8 cellular contexts compared by ENCODE assay signal in genomic region chr6:31203345-31203979, GRCh38. TPM values are rescaled to one million over a fixed set of nuclear protein-coding genes. Genes with fewer than 3 reads are reported as not detected.
A peak's percentile ranks its signal among the peaks of the same experiment; 100 is the strongest.
DNase-seq lines count a peak whose midpoint lies in the region; ATAC-seq and TF ChIP-seq lines count a peak whose summit lies in the region.

No MANE protein-coding gene starts in this region.

- peak overlapping the region in 1 of 2 donors; percentile 29 for H3K27ac ChIP-seq in ovary

- peak; percentile 47 for ATAC-seq in HG03066 (IDR thresholded peaks at IDR 0.05; ENCODE audit: low read depth, unreplicated experiment)

- peak overlapping the region; percentile 40 for H3K4me3 ChIP-seq in ovary

- 7 to 38% (median 11%) methylated on average over 5 of the region's 5 CpGs for WGBS in ovary, 3 donors

- H3K27me3 Mint-ChIP-seq in endothelial cell (ENCODE audit: unreplicated experiment), result peaks cover 2% of the 10 kb centered on the region

- H3K4me3 Mint-ChIP-seq in endothelial cell (ENCODE audit: unreplicated experiment), result no peak overlapping the region

- TF ChIP-seq CTCF in endothelial cell (IDR thresholded peaks at IDR 0.05; ENCODE audit: unreplicated experiment), result no peak
- TF ChIP-seq CTCF in ovary (IDR thresholded peaks at IDR 0.05), result no peak

- DNase-seq in activated T-cell treated with anti-CD3 and anti-CD28 coated beads for 24 hours (ENCODE audit: low read depth) (peak; percentile 61), NCI-H2227 treated with DMSO at 0.1 percent for 48 hours (lab: John Stamatoyannopoulos, UW) (peak; percentile 30), endothelial cell (ENCODE audit: low spot score) (no peak), ovary (no peak), NCI-H1092 (lab: John Stamatoyannopoulos, UW) (no peak)
- DNase-seq in activated T-cell treated with anti-CD3 and anti-CD28 coated beads, Interleukin-2, amount 50 U/mL, for 1 hour, result no peak
- peak; percentile 51 to 56 for DNase-seq in activated CD4-positive, alpha-beta T cell treated with anti-CD3 and anti-CD28 coated beads, Interleukin-2, amount 50 U/mL, for 4 hours

- no peaks in the 10 kb centered on the region for H3K9me3 Mint-ChIP-seq in endothelial cell (ENCODE audit: unreplicated experiment)

- no peaks in the 10 kb centered on the region for H3K9me3 ChIP-seq in ovary

- H3K36me3 ChIP-seq in ovary, result no peaks in the 10 kb centered on the region

- no peak for TF ChIP-seq POLR2A in ovary (IDR thresholded peaks at IDR 0.05)

- H3K4me1 ChIP-seq in ovary (ENCODE audit: insufficient read depth), result peaks cover 3% of the 10 kb centered on the region

- intact Hi-C loops in ovary (cut with DNase I), result loop anchor here in 1 of 4 donors (5.0 kb wide), 1 partner anchor 154 kb away; the partner anchor contains the start of gene HLA-B

- no peak for TF ChIP-seq EP300 in ovary (IDR thresholded peaks at IDR 0.05)

- no peaks in the 10 kb centered on the region for H3K36me3 Mint-ChIP-seq in endothelial cell (ENCODE audit: low read depth, unreplicated experiment)

- H3K27ac Mint-ChIP-seq in endothelial cell (ENCODE audit: unreplicated experiment), result peak overlapping the region; percentile 95

- H3K4me1 Mint-ChIP-seq in endothelial cell (ENCODE audit: unreplicated experiment), result peaks cover 21% of the 10 kb centered on the region

- H3K27me3 ChIP-seq in ovary, result no peaks in the 10 kb centered on the region

RNA-seq across cellular contexts. Expression of gene POU5F1, which starts 33.0 kb away (rescaled TPM):
- total RNA-seq in endothelial cell (ENCODE audit: unreplicated experiment), result 88.7 TPM
- 10 to 100 TPM in 1 of 7 donors, 1 to 10 TPM in 3, under 1 TPM in 2, not detected in 1; 0.28 to 61.2 (median 3.6) TPM for total RNA-seq in ovary
- polyA plus RNA-seq in ovary, result under 1 TPM; 0.25 to 0.41 TPM

RNA-seq across cellular contexts. Expression of gene TCF19, which starts 45.1 kb away (rescaled TPM):
- 17.2 TPM for total RNA-seq in endothelial cell (ENCODE audit: unreplicated experiment)
- 1 to 10 TPM; 3.9 to 9.9 (median 6.7) TPM for total RNA-seq in ovary
- 1 to 10 TPM; 7.1 to 7.2 TPM for polyA plus RNA-seq in ovary

RNA-seq across cellular contexts. Expression of gene CCHCR1, which starts 45.9 kb away (rescaled TPM):
- total RNA-seq in endothelial cell (ENCODE audit: unreplicated experiment), result 21.7 TPM
- total RNA-seq in ovary, result 10 to 100 TPM; 11.2 to 31.5 (median 25.6) TPM
- polyA plus RNA-seq in ovary, result 10 to 100 TPM; 11.9 to 21.2 TPM

Comparison
In these comparisons a context has a peak if more than half of its experiments do, and no peak if none do; other contexts are left out.
1. DNase-seq: peak in activated T-cell treated with anti-CD3 and anti-CD28 coated beads for 24 hours (single experiment), NCI-H2227 treated with DMSO at 0.1 percent for 48 hours (single experiment) and activated CD4-positive, alpha-beta T cell treated with anti-CD3 and anti-CD28 coated beads, Interleukin-2, amount 50 U/mL, for 4 hours (2 of 2); none in activated T-cell treated with anti-CD3 and anti-CD28 coated beads, Interleukin-2, amount 50 U/mL, for 1 hour (single experiment), endothelial cell (single experiment), ovary (0 of 5) and NCI-H1092 (single experiment).